In the genomic region with DNA sequence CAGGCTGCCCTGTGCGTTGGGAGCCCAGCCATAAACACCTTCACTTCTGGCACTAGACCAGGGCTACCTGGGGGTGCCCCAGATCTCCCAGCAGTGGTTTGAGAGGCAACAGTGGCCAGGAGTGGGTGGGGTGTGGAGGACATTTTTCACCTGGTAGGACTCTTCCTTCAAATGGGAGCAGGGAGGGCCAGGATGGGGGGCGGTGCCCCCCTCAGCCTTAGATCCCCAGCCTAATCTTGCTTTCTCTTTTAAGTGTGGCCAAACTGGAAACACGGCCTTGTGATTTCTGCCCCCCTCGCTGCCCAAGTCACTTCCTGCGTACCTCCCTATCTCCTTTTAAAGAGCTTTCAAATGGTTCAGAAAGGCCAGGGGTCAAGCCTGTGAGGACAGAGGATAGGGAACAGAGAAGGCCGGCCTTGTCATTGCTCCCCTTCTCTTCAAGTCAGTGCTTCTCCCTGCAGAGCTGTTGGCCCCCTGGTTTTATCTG, we compare ENCODE assay signal across 1 cellular context.
TF ChIP-seq lines count a peak whose summit lies in the region.

No MANE protein-coding gene starts in this region.

TF ChIP-seq in K562, 482 proteins besides CTCF, POLR2A, EP300 and RAD21:
- TF ChIP-seq SIN3A (IDR thresholded peaks at IDR 0.05; ENCODE audit: borderline replicate concordance in 2 of 2, control insufficient read depth in 1 of 2, low read depth in 2 of 2, low read length in 2 of 2) (no peak), VEZF1 (CRISPR knock-in tag; IDR thresholded peaks at IDR 0.05) (peak; percentile 25; the same call in 1 of the 2 replicates)
